1 cellular context compared by ENCODE assay signal in the genomic region with DNA sequence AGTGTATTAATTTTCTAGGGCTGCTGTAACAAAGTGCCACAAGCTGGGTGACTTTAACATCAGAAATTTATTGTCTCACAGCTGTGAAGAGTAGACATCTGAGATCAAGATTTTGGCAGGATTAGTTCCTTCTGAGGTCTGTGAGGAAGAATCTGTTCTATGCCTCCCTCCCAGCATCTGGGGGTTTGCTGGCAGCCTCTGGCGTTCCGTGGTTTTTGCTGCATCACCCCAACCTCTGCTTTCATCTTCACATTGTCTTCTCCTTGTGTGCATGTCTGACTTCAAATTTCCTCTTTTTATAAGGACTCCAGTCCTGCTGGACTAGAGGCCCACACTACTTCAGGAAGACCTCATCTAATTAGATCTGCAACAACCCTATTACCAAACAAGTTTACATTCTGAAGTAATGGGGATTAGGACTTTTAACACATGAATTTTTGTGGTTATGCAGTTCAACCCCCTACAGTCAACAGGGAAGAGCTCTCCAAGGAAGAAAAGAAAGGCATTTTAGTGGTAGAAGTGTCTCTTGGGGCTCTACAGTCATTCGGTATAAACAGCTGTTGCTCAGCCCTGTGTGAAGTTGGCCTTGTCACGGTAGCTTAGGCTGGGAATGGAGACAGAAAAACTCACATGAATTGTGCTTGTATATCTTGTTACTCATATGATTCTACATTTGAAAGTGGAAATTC.
TF ChIP-seq lines count a peak whose summit lies in the region.

No MANE protein-coding gene starts in this region.

TF ChIP-seq in IMR-90, 13 proteins besides CTCF, POLR2A, EP300 and RAD21 (continued from another document):
- TF ChIP-seq, protein P1, sequence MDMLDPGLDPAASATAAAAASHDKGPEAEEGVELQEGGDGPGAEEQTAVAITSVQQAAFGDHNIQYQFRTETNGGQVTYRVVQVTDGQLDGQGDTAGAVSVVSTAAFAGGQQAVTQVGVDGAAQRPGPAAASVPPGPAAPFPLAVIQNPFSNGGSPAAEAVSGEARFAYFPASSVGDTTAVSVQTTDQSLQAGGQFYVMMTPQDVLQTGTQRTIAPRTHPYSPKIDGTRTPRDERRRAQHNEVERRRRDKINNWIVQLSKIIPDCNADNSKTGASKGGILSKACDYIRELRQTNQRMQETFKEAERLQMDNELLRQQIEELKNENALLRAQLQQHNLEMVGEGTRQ (IDR thresholded peaks at IDR 0.05; ENCODE audit: low read depth, low read length), result no peak
- TF ChIP-seq CHD1 (IDR thresholded peaks at IDR 0.05; ENCODE audit: low read depth, low read length), result no peak
- TF ChIP-seq BHLHE40 (IDR thresholded peaks at IDR 0.05; ENCODE audit: low read depth, low read length), result no peak
- no peak for TF ChIP-seq NFE2L2 (IDR thresholded peaks at IDR 0.05; ENCODE audit: low read depth, low read length)
- no peak for TF ChIP-seq MXI1 (IDR thresholded peaks at IDR 0.05; ENCODE audit: borderline replicate concordance, low read depth, low read length)
- TF ChIP-seq CEBPB (IDR thresholded peaks at IDR 0.05; ENCODE audit: low read depth, low read length), result no peak
- no peak; the same call in 1 of the 2 replicates for TF ChIP-seq MAZ (IDR thresholded peaks at IDR 0.05; ENCODE audit: borderline replicate concordance, low read depth, low read length)
- no peak for TF ChIP-seq SMC3 (IDR thresholded peaks at IDR 0.05; ENCODE audit: low read depth, low read length)
- no peak for TF ChIP-seq FOS (IDR thresholded peaks at IDR 0.05; ENCODE audit: low read depth, low read length)
- no peak for TF ChIP-seq RFX5 (IDR thresholded peaks at IDR 0.05; ENCODE audit: low read depth, low read length)
- TF ChIP-seq, protein P2, sequence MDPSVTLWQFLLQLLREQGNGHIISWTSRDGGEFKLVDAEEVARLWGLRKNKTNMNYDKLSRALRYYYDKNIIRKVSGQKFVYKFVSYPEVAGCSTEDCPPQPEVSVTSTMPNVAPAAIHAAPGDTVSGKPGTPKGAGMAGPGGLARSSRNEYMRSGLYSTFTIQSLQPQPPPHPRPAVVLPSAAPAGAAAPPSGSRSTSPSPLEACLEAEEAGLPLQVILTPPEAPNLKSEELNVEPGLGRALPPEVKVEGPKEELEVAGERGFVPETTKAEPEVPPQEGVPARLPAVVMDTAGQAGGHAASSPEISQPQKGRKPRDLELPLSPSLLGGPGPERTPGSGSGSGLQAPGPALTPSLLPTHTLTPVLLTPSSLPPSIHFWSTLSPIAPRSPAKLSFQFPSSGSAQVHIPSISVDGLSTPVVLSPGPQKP (IDR thresholded peaks at IDR 0.05; ENCODE audit: borderline replicate concordance, low read depth, low read length), result no peak
